Comparison of ENCODE assay signal across 26 cellular contexts in the genomic region with DNA sequence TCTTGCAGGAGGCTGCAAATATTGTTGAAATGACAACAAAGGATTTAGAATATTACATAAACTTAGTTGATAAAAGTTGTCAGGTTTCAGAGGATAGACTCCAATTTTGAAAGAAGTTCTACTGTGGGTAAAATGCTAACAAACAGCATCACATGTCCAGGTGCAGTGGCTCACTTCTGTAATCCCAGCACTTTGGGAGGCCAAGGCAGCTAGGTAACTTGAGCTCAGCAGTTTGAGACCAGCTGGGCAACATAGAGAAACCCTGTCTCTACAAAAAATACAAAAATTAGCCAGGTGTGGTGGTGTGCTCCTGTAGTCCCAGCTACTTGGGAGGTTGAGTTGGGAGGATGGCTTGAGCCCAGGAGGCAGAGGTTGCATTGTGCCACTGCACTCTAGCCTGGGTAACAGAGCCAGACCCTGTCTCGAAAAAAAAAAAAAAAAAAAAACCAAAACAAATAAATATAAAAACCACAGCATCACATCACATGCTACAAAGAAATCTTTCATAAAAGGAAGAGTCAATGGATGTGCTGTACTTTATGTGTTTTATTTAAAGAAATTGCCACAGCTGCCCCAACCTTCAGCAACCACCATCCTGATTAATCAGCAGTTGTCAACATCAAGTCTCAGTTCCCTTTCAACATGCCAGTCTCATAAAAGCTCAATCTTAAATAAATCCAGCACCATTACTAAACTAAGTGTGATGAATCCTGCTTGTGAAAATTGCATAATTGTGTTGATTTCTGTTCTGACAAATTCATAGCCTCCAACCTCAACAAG.
"Had no signal": no experiment of that assay in that cellular context is flagged by ENCODE, and none has a peak within 500 bp of the region (broad histone marks: within the 10 kb centered on the region; RNA-seq: fewer than 3 reads in every experiment).

No MANE protein-coding gene starts in this region.

- H3K4me3 ChIP-seq: coronary artery, esophagus muscularis mucosa, heart right ventricle, left lung, ovary, psoas muscle, skin epidermis, spleen, thoracic aorta, tibial nerve, upper lobe of left lung, uterus had no signal

- H3K4me1 ChIP-seq: esophagus muscularis mucosa, foreskin keratinocyte, heart right ventricle, left lung, psoas muscle, spleen, tibial nerve, upper lobe of left lung, uterus had no signal

- H3K9me3 ChIP-seq: esophagus muscularis mucosa, heart right ventricle, left lung, ovary, psoas muscle, thoracic aorta, tibial nerve, upper lobe of left lung, uterus had no signal

- H3K36me3 ChIP-seq: esophagus muscularis mucosa, heart right ventricle, left lung, ovary, spleen, thoracic aorta, tibial nerve, upper lobe of left lung, uterus had no signal

- ATAC-seq: heart right ventricle; left cardiac atrium; left lung; natural killer cell; psoas muscle; right cardiac atrium; stimulated activated naive B cell treated with anti-CD40 and anti-IgM and Interleukin-4, amounts not matched to agents 10 μg/mL and 1 μg/mL and 100 μg/mL, for 72 hours had no signal

- H3K27me3 ChIP-seq: esophagus muscularis mucosa, foreskin keratinocyte, heart right ventricle, left lung, ovary, spleen, tibial nerve, upper lobe of left lung, uterus had no signal

- H3K27ac ChIP-seq: coronary artery, esophagus muscularis mucosa, foreskin keratinocyte, heart right ventricle, left lung, ovary, psoas muscle, skin epidermis, spleen, thoracic aorta, tibial nerve, upper lobe of left lung, uterus had no signal

- DNase-seq: dermis blood vessel endothelial cell; effector memory CD4-positive, alpha-beta T cell; foreskin keratinocyte; glutamatergic neuron; heart right ventricle; hippocampal formation; left cardiac atrium; left lung; natural killer cell; occipital lobe; ovary; posterior cingulate gyrus; psoas muscle; right cardiac atrium; spleen; stimulated activated CD4-positive, alpha-beta T cell treated with anti-CD3 and anti-CD28 coated beads, Interleukin-2, amount 100 ng/mL, for 48 hours; stimulated activated naive B cell treated with anti-CD40 and anti-IgM and Interleukin-4, amounts not matched to agents 10 μg/mL and 1 μg/mL and 100 μg/mL, for 72 hours; upper lobe of left lung; uterus had no signal

- FAIRE-seq: endothelial cell of umbilical vein, islet of Langerhans had no signal
